ENCODE assay signal across 22 cellular contexts in the genomic region with DNA sequence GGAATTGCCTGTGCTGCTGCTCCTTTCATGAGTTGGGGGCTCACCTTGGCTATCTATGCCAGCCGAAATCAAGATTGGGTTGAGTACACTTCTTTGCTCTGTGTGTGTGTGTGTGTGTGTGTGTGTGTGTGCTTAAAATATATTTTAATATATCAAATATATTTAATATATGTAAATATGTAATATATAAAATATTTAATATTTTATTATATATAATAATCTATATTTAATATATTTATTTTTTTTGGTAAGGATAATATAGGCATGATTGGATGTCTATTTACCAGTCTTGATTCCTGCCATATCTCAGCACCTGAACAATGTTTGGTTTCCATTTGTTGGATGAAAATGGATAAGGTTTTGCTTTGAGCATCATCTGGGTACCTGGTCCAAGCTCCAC.
"Had no signal": no experiment of that assay in that cellular context is flagged by ENCODE, and none has a peak within 500 bp of the region (broad histone marks: within the 10 kb centered on the region; RNA-seq: fewer than 3 reads in every experiment).

No MANE protein-coding gene starts in this region.

- H3K9me3 Mint-ChIP-seq: dendritic cell treated with granulocyte-macrophage colony-stimulating factor and Interleukin-4, amounts not matched to agents 40 ng/mL and 50 ng/mL, for 4 days; effector memory CD8-positive, alpha-beta T cell; endodermal cell had no signal

- H3K27ac Mint-ChIP-seq: dendritic cell treated with granulocyte-macrophage colony-stimulating factor and Interleukin-4, amounts not matched to agents 40 ng/mL and 50 ng/mL, for 4 days; effector memory CD8-positive, alpha-beta T cell; endodermal cell had no signal

- DNase-seq: colonic mucosa; cortex of kidney; dermis blood vessel endothelial cell; dorsolateral prefrontal cortex; effector CD4-positive, alpha-beta T cell; effector CD8-positive, alpha-beta T cell; effector memory CD4-positive, alpha-beta T cell; effector memory CD8-positive, alpha-beta T cell; endodermal cell; erythroblast; esophagus squamous epithelium; foreskin fibroblast; foreskin keratinocyte; foreskin melanocyte; gastrocnemius medialis; glutamatergic neuron; head of caudate nucleus; heart left ventricle; heart right ventricle had no signal

- H3K4me1 Mint-ChIP-seq: endodermal cell had no signal

- ATAC-seq: effector memory CD8-positive, alpha-beta T cell; esophagus mucosa; foreskin keratinocyte; gastrocnemius medialis; gastroesophageal sphincter; heart left ventricle; heart right ventricle had no signal

- H3K4me3 Mint-ChIP-seq: dendritic cell treated with granulocyte-macrophage colony-stimulating factor and Interleukin-4, amounts not matched to agents 40 ng/mL and 50 ng/mL, for 4 days; effector memory CD8-positive, alpha-beta T cell; endodermal cell had no signal
